Comparison of ENCODE assay signal across 8 cellular contexts in genomic region chr1:246450485-246451251, GRCh38. TPM values are rescaled to one million over a fixed set of nuclear protein-coding genes. Genes with fewer than 3 reads are reported as not detected.
A peak's percentile ranks its signal among the peaks of the same experiment; 100 is the strongest.
DNase-seq lines count a peak whose midpoint lies in the region; ATAC-seq and TF ChIP-seq lines count a peak whose summit lies in the region.

No MANE protein-coding gene starts in this region.

- H3K27ac Mint-ChIP-seq in immature natural killer cell, result no peak overlapping the region

- no peaks in the 10 kb centered on the region for H3K27me3 ChIP-seq in AG04450 (ENCODE audit: control insufficient read depth, insufficient read depth, low read length)
- H3K27me3 ChIP-seq in WERI-Rb-1 (ENCODE audit: insufficient read depth, low read depth, severe bottlenecking), result no peaks in the 10 kb centered on the region
- no peaks in the 10 kb centered on the region for H3K27me3 ChIP-seq in tibial nerve

- peaks cover 3 to 7% of the 10 kb centered on the region in 2 donors for H3K4me1 Mint-ChIP-seq in immature natural killer cell

- no peak for ATAC-seq in GM21367 (IDR thresholded peaks at IDR 0.05; ENCODE audit: unreplicated experiment)

- H3K27ac ChIP-seq in AG04450 (ENCODE audit: low read depth, low read length) (no peak overlapping the region), WERI-Rb-1 (no peak overlapping the region), tibial nerve (no peak overlapping the region)

- POLR2A ChIA-PET in AG04450 (lab: Yijun Ruan, JAX), result no interaction called here

- TF ChIP-seq CTCF in AG04450 (IDR thresholded peaks at IDR 0.05; ENCODE audit: low read depth, low read length) (peak; percentile 71), GM13976 (IDR thresholded peaks at IDR 0.05; ENCODE audit: borderline replicate concordance, control extremely low read depth, extremely low read depth, insufficient read depth, missing control alignments) (peak; percentile 56), WERI-Rb-1 (IDR thresholded peaks at IDR 0.05; ENCODE audit: low read depth, low read length) (peak; percentile 48; the same call in 1 of the 2 replicates), tibial nerve (IDR thresholded peaks at IDR 0.05) (peak; percentile 38 to 69 (median 52))

- DNase-seq in AG04450 (ENCODE audit: low read depth, low spot score) (no peak), GM13976 (ENCODE audit: low spot score) (peak; percentile 42), NCI-H1694 treated with DMSO at 0.1 percent for 48 hours (lab: John Stamatoyannopoulos, UW) (peak; percentile 96), WERI-Rb-1 (no peak), immature natural killer cell (peak in 2 of 3 donors; percentile 1 to 8), tibial nerve (ENCODE audit: low spot score in 2 of 2) (no peak)
- DNase-seq in activated CD4-positive, alpha-beta T cell treated with anti-CD3 and anti-CD28 coated beads for 1 hour, result no peak

- TF ChIP-seq EP300 in tibial nerve (IDR thresholded peaks at IDR 0.05), result no peak

- whole genome bisulfite sequencing in tibial nerve, 2 donors, result 55% methylated on average over 8 of the region's 8 CpGs

- H3K27me3 Mint-ChIP-seq in immature natural killer cell (ENCODE audit: low read depth in 3 of 3), result no peaks in the 10 kb centered on the region

- CTCF ChIA-PET in AG04450 (lab: Charles Lee), result interaction anchor here (0.7 to 2.0 kb wide), 11 partner anchors 10 to 1297 kb away, joined by 3 to 9 read pairs (median 4); partner anchors contain the start of gene KIF26B

- peaks cover 0 to 8% (median 4%) of the 10 kb centered on the region in 3 donors for H3K36me3 Mint-ChIP-seq in immature natural killer cell

- no peaks in the 10 kb centered on the region for H3K9me3 Mint-ChIP-seq in immature natural killer cell

- no peak overlapping the region for H3K4me3 ChIP-seq in AG04450 (ENCODE audit: low read depth, low read length)
- H3K4me3 ChIP-seq in WERI-Rb-1 (ENCODE audit: low read depth, low read length), result no peak overlapping the region
- H3K4me3 ChIP-seq in tibial nerve, result no peak overlapping the region

- H3K4me3 Mint-ChIP-seq in immature natural killer cell, result no peak overlapping the region

- in situ Hi-C loops in GM13976 (cut with MboI; ENCODE audit: low sequenced_read_pairs, unreplicated experiment), result loop anchor here (10.0 to 25.0 kb wide), 2 partner anchors 436 to 1313 kb away; no protein-coding TSS in a partner anchor

- H3K4me1 ChIP-seq in tibial nerve, result peaks cover 0 to 5% (median 2%) of the 10 kb centered on the region in 4 donors

- H3K36me3 ChIP-seq in WERI-Rb-1 (no peaks in the 10 kb centered on the region), tibial nerve (no peaks in the 10 kb centered on the region)

- no peak for TF ChIP-seq POLR2A in tibial nerve (IDR thresholded peaks at IDR 0.05)

- H3K9me3 ChIP-seq in AG04450 (ENCODE audit: control insufficient read depth, insufficient read depth, low read length), result no peaks in the 10 kb centered on the region
- H3K9me3 ChIP-seq in WERI-Rb-1 (ENCODE audit: severe bottlenecking), result no peaks in the 10 kb centered on the region
- no peaks in the 10 kb centered on the region for H3K9me3 ChIP-seq in tibial nerve

RNA-seq across cellular contexts. Expression of gene SMYD3, which starts 56.4 kb away (rescaled TPM):
- polyA plus RNA-seq in AG04450 (2011; rRNA removed), result 37.5 and 39.9 TPM in 2 replicates
- 37.0 and 40.4 TPM in 2 replicates for polyA minus RNA-seq in AG04450 (2011; rRNA and poly(A)+ RNA removed)
- polyA plus RNA-seq in immature natural killer cell, result 10 to 100 TPM; 48.4 to 57.5 (median 50.8) TPM
- total RNA-seq in tibial nerve, result 10 to 100 TPM; 22.2 to 30.3 (median 27.0) TPM

Comparison
In these comparisons a context has a peak if more than half of its experiments do, and no peak if none do; other contexts are left out.
1. DNase-seq: peak in GM13976 (single experiment), NCI-H1694 treated with DMSO at 0.1 percent for 48 hours (single experiment) and immature natural killer cell (2 of 3); none in AG04450 (single experiment), WERI-Rb-1 (single experiment), tibial nerve (0 of 2) and activated CD4-positive, alpha-beta T cell treated with anti-CD3 and anti-CD28 coated beads for 1 hour (single experiment).
2. Peak in every context shown above with its lines, with median percentiles within 50 percentile points of each other: CTCF ChIP-seq.